ENCODE assay signal across 8 cellular contexts in the genomic region with DNA sequence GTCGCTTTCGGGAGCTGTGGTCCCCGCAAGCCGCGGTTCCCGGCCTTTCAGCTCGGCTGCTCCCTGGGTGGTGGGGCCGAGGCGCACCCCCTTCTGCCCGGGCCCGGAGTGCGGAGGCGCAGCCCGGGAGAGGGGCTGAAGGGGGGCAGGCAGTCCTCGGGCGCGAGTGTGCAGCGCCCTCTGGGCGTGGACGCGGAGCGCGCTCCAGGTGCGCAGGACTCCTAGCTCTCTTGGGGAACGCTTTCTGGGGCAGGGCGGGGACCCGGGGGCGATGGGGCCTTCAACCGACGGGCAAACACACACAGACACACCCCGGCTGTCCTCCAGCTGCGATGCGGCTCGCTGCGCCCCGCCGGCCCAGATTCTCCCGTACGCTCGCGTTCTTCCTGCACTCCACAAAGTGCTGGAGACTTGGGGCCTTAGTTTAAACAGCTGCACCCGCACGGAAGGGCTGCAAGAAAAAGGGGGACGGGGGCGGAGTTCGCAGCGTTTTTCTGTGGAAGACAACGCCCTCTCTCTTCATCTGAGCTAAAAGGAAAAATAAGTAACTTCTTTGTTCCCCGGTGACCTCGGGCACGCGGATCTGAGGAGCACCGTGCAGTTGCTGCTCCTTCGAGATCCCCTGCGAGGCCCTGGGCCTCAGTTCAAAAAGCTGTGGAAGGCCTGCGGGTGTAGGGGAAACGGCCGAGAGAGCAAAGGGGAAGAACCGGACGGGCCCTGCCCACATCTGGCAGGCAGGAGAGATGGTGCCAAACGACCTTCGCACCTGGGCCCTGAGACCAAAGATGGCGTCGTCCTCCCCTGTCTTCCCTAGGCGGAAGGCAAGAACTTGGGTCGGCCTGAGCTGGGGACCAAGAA. TPM values are rescaled to one million over a fixed set of nuclear protein-coding genes. Genes with fewer than 3 reads are reported as not detected.
DNase-seq lines count a peak whose midpoint lies in the region; ATAC-seq and TF ChIP-seq lines count a peak whose summit lies in the region.

No MANE protein-coding gene starts in this region.

- H3K4me3 Mint-ChIP-seq in activated T-helper 17 cell treated with anti-CD3 and anti-CD28 coated beads, Interleukin-2, amount 50 U/mL, for 72 hours = peak overlapping the region; percentile 51

- H3K27ac Mint-ChIP-seq in activated T-helper 17 cell treated with anti-CD3 and anti-CD28 coated beads, Interleukin-2, amount 50 U/mL, for 72 hours = no peak overlapping the region

- no peaks in the 10 kb centered on the region for H3K9me3 ChIP-seq in cardiac muscle cell (ENCODE audit: low read depth)
- H3K9me3 ChIP-seq in parathyroid adenoma (ENCODE audit: control insufficient read depth, low read length) = no peaks in the 10 kb centered on the region

- ATAC-seq in GM18873 (IDR thresholded peaks at IDR 0.05; ENCODE audit: low FRiP score, unreplicated experiment) (peak; percentile 40), HG03095 (IDR thresholded peaks at IDR 0.05; ENCODE audit: unreplicated experiment) (peak; percentile 60)
- ATAC-seq in activated T-helper 17 cell treated with anti-CD3 and anti-CD28 coated beads, Interleukin-2, amount 50 U/mL, for 72 hours (replicated peaks) = peak; percentile 62

- no peaks in the 10 kb centered on the region for H3K4me1 ChIP-seq in cardiac muscle cell (ENCODE audit: low read depth)
- H3K4me1 ChIP-seq in parathyroid adenoma = peaks cover 2% of the 10 kb centered on the region

- H3K79me2 ChIP-seq in parathyroid adenoma = no peaks in the 10 kb centered on the region

- TF ChIP-seq CTCF in C4-2B (conservative IDR thresholded peaks at IDR 0.05) (peak; percentile 86), cardiac muscle cell (IDR thresholded peaks at IDR 0.05; ENCODE audit: low read depth, low read length) (peak; percentile 50), parathyroid adenoma (IDR thresholded peaks at IDR 0.05) (peak; percentile 68)

- H3K4me1 Mint-ChIP-seq in activated T-helper 17 cell treated with anti-CD3 and anti-CD28 coated beads, Interleukin-2, amount 50 U/mL, for 72 hours = no peaks in the 10 kb centered on the region

- peaks cover 28% of the 10 kb centered on the region for H3K27me3 Mint-ChIP-seq in activated T-helper 17 cell treated with anti-CD3 and anti-CD28 coated beads, Interleukin-2, amount 50 U/mL, for 72 hours

- H3K36me3 ChIP-seq in cardiac muscle cell = no peaks in the 10 kb centered on the region
- no peaks in the 10 kb centered on the region for H3K36me3 ChIP-seq in parathyroid adenoma (ENCODE audit: control insufficient read depth, insufficient read depth, low read length)

- peak; percentile 35 for DNase-seq in NCI-H446 treated with DMSO at 0.1 percent for 48 hours (lab: John Stamatoyannopoulos, UW)
- peak; percentile 42 to 76 for DNase-seq in cardiac muscle cell (ENCODE audit: low read depth in 1 of 2, low spot score in 1 of 2)
- DNase-seq in activated gamma-delta T cell (lab: John Stamatoyannopoulos, UW) = no peak

- H3K27ac ChIP-seq in C4-2B (peak overlapping the region; percentile 85), cardiac muscle cell (no peak overlapping the region), parathyroid adenoma (peak overlapping the region; percentile 64)

- H3K9ac ChIP-seq in parathyroid adenoma = no peak overlapping the region

- peak overlapping the region; percentile 64 for H3K4me3 ChIP-seq in cardiac muscle cell
- peak overlapping the region; percentile 40 for H3K4me3 ChIP-seq in parathyroid adenoma (ENCODE audit: low read depth, low read length)

- H3K36me3 Mint-ChIP-seq in activated T-helper 17 cell treated with anti-CD3 and anti-CD28 coated beads, Interleukin-2, amount 50 U/mL, for 72 hours (ENCODE audit: low read depth) = no peaks in the 10 kb centered on the region

- peak overlapping the region; percentile 81 for H3K4me2 ChIP-seq in parathyroid adenoma (ENCODE audit: low read length)

- H3K9me3 Mint-ChIP-seq in activated T-helper 17 cell treated with anti-CD3 and anti-CD28 coated beads, Interleukin-2, amount 50 U/mL, for 72 hours = no peaks in the 10 kb centered on the region

- H3K27me3 ChIP-seq in cardiac muscle cell = peaks cover 15% of the 10 kb centered on the region
- H3K27me3 ChIP-seq in parathyroid adenoma (ENCODE audit: control insufficient read depth, insufficient read depth, low read length) = no peaks in the 10 kb centered on the region

- H2AFZ ChIP-seq in parathyroid adenoma = peak overlapping the region; percentile 96

RNA-seq across cellular contexts. Expression of a gene that starts 0.6 kb away (rescaled TPM):
- under 1 TPM in 1 of 2 donors, not detected in 1; 0.30 TPM for total RNA-seq in activated T-helper 17 cell treated with anti-CD3 and anti-CD28 coated beads, Interleukin-2, amount 50 U/mL, for 72 hours
- 13.3 and 13.5 TPM in 2 replicates for total RNA-seq in cardiac muscle cell
- polyA plus RNA-seq in cardiac muscle cell = 12.9 and 14.0 TPM in 2 replicates

Comparison
In these comparisons a context has a peak if more than half of its experiments do, and no peak if none do; other contexts are left out.
1. RNA of a gene that starts 0.6 kb away (total RNA-seq): 13.3 to 13.5 TPM in cardiac muscle cell; 0.30 TPM in activated T-helper 17 cell treated with anti-CD3 and anti-CD28 coated beads, Interleukin-2, amount 50 U/mL, for 72 hours; every median in the first group is over 10 times any median in the second.
2. Peak in every context shown above with its lines, with median percentiles within 50 percentile points of each other: CTCF ChIP-seq and ATAC-seq.